27 cellular contexts compared by ENCODE assay signal in the genomic region with DNA sequence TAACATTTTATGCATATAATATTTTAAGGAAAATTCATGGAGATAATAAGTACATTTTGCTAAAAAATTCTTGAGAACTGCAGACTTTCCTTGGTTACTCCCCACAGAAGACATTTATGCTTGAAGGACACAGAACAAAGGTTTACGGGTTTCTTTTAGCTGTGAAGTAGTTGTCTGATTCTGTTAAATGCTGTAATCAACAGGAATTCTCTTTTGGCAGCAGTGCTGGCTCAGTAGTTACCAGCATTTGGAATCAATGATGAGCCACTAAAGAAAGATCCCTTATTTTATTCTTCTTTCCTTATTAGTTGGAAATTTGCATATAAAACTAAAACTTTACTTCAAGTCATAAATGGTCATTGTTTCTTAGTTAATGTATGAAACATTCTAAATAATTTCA.
DNase-seq lines count a peak whose midpoint lies in the region; ATAC-seq, FAIRE-seq and TF ChIP-seq lines count a peak whose summit lies in the region.
"Had no signal": no experiment of that assay in that cellular context is flagged by ENCODE, and none has a peak within 500 bp of the region (broad histone marks: within the 10 kb centered on the region; RNA-seq: fewer than 3 reads in every experiment).

No MANE protein-coding gene starts in this region.

- no peak overlapping the region for H3K27ac ChIP-seq in A549
- H3K27ac ChIP-seq in GM23248, result 0 out of 2 replicates have a peak overlapping the region, but pooled peaks have one; percentile 2
- H3K27ac ChIP-seq: epithelial cell of prostate, thoracic aorta, uterus had no signal

- no peaks in the 10 kb centered on the region for H4K20me1 ChIP-seq in GM23248 (ENCODE audit: insufficient read depth)

- no peaks in the 10 kb centered on the region for H3F3A ChIP-seq in GM23248 (ENCODE audit: insufficient read depth)

- CTCF ChIA-PET in A549 (lab: Yijun Ruan, JAX), result no interaction called here

- no peak for TF ChIP-seq POLR2A in A549 (IDR thresholded peaks at IDR 0.05; ENCODE audit: low read length)

- H3K4me2 ChIP-seq in A549 (peak overlapping the region; percentile 42), GM23248 (ENCODE audit: unreplicated experiment) (no peak overlapping the region)

- H3K9ac ChIP-seq in GM23248, result no peak overlapping the region

- no peaks in the 10 kb centered on the region for H3K79me2 ChIP-seq in GM23248 (ENCODE audit: insufficient read depth)

- no peaks in the 10 kb centered on the region for H3K9me3 ChIP-seq in A549
- H3K9me3 ChIP-seq in GM23248 (ENCODE audit: low read depth), result no peaks in the 10 kb centered on the region
- H3K9me3 ChIP-seq: thoracic aorta, uterus had no signal

- no peak overlapping the region for H3K4me3 Mint-ChIP-seq in natural killer cell treated with Interleukin-12 subunit alpha and Interleukin-12 subunit beta and Interleukin-15 and Interleukin-18, amount 100 ng/mL, for 72 hours
- H3K4me3 Mint-ChIP-seq: activated CD4-positive, alpha-beta T cell treated with anti-CD3 and anti-CD28 coated beads, Interleukin-2, amount 10 ng/mL, durations not matched to agents 7 days and 5 days; activated T-cell treated with anti-CD3 and anti-CD28 coated beads, Interleukin-2, amount 50 U/mL, for 24 hours; naive thymus-derived CD4-positive, alpha-beta T cell had no signal

- TF ChIP-seq EP300 in A549 (IDR thresholded peaks at IDR 0.05), result no peak

- H3K4me3 ChIP-seq in A549 (no peak overlapping the region), GM23248 (no peak overlapping the region), astrocyte of the cerebellum (ENCODE audit: low read depth, low read length) (no peak overlapping the region), fibroblast of pulmonary artery (replicated peaks; ENCODE audit: low read depth, low read length) (no peak overlapping the region)
- H3K4me3 ChIP-seq: thoracic aorta, uterus had no signal

- TF ChIP-seq CTCF in A549 (IDR thresholded peaks at IDR 0.05), result no peak
- no peak for TF ChIP-seq CTCF in astrocyte of the cerebellum (IDR thresholded peaks at IDR 0.05; ENCODE audit: low read depth, low read length, missing control alignments)
- TF ChIP-seq CTCF in fibroblast of pulmonary artery (IDR thresholded peaks at IDR 0.05; ENCODE audit: low read length, missing control alignments), result no peak

- H3K4me1 ChIP-seq in A549 (peaks cover 11% of the 10 kb centered on the region; the same call in 2 of the 3 replicates), GM23248 (ENCODE audit: insufficient read depth) (peaks cover 15% of the 10 kb centered on the region)
- H3K4me1 ChIP-seq: uterus had no signal

- no peaks in the 10 kb centered on the region for H3K4me1 Mint-ChIP-seq in natural killer cell treated with Interleukin-12 subunit alpha and Interleukin-12 subunit beta and Interleukin-15 and Interleukin-18, amount 100 ng/mL, for 72 hours (ENCODE audit: low read depth in 2 of 2)
- H3K4me1 Mint-ChIP-seq: activated CD4-positive, alpha-beta T cell treated with anti-CD3 and anti-CD28 coated beads, Interleukin-2, amount 10 ng/mL, durations not matched to agents 7 days and 5 days; naive thymus-derived CD4-positive, alpha-beta T cell had no signal

- H3K27me3 Mint-ChIP-seq in natural killer cell treated with Interleukin-12 subunit alpha and Interleukin-12 subunit beta and Interleukin-15 and Interleukin-18, amount 100 ng/mL, for 72 hours, result no peaks in the 10 kb centered on the region
- H3K27me3 Mint-ChIP-seq: activated CD4-positive, alpha-beta T cell treated with anti-CD3 and anti-CD28 coated beads, Interleukin-2, amount 10 ng/mL, durations not matched to agents 7 days and 5 days; activated T-cell treated with anti-CD3 and anti-CD28 coated beads, Interleukin-2, amount 50 U/mL, for 24 hours; naive thymus-derived CD4-positive, alpha-beta T cell had no signal

- ATAC-seq in A549, result no peak
- no peak for ATAC-seq in natural killer cell treated with Interleukin-12 subunit alpha and Interleukin-12 subunit beta and Interleukin-15 and Interleukin-18, amount 100 ng/mL, for 72 hours
- no peak for ATAC-seq in GM21576 (IDR thresholded peaks at IDR 0.05; ENCODE audit: unreplicated experiment)
- ATAC-seq: left ventricle myocardium superior; naive thymus-derived CD4-positive, alpha-beta T cell; stimulated activated naive CD8-positive, alpha-beta T cell treated with anti-CD3 and anti-CD28 coated beads, Interleukin-15, Interleukin-2, amounts not matched to agents 100 U/mL and 50 U/mL, for 24 hours had no signal

- H3K9me2 ChIP-seq in GM23248 (ENCODE audit: insufficient read depth), result no peaks in the 10 kb centered on the region

- DNase-seq in A549 (ENCODE audit: low read depth in 1 of 2, low spot score in 1 of 2) (no peak), GM23248 (peak; percentile 65), astrocyte of the cerebellum (ENCODE audit: low read depth) (peak; percentile 53), fibroblast of pulmonary artery (ENCODE audit: low read depth) (peak; percentile 18), NCI-H345 treated with DMSO at 0.1 percent for 48 hours (lab: John Stamatoyannopoulos, UW; ENCODE audit: unreplicated experiment) (no peak)
- no peak for DNase-seq in natural killer cell treated with Interleukin-12 subunit alpha and Interleukin-12 subunit beta and Interleukin-15 and Interleukin-18, amount 100 ng/mL, for 72 hours (ENCODE audit: low spot score)
- no peak for DNase-seq in stimulated activated CD8-positive, alpha-beta memory T cell treated with anti-CD3 and anti-CD28 coated beads, Interleukin-4, amount 100 ng/mL, for 48 hours
- DNase-seq: 8988T; activated CD4-positive, alpha-beta T cell treated with anti-CD3 and anti-CD28 coated beads, Interleukin-2, amount 10 ng/mL, durations not matched to agents 7 days and 5 days; activated gamma-delta T cell treated with Interleukin-2 at 50 U/mL for 16 hours; activated T-cell treated with anti-CD3 and anti-CD28 coated beads, Interleukin-2, amount 50 U/mL, for 24 hours; DMS79; effector CD4-positive, alpha-beta T cell; islet precursor cell; left ventricle myocardium superior; MV-4-11; naive thymus-derived CD4-positive, alpha-beta T cell; NCI-H510A; nucleus accumbens; SHP77; stimulated activated naive CD8-positive, alpha-beta T cell treated with anti-CD3 and anti-CD28 coated beads, Interleukin-15, Interleukin-2, amounts not matched to agents 100 U/mL and 50 U/mL, for 24 hours; T1000; uterus had no signal

- WGBS in A549 (ENCODE audit: missing lambda C conversion rate), result 71% methylated on average over 1 of the region's 1 CpG
- WGBS in GM23248 (ENCODE audit: low coverage in 1 of 2, low lambda C conversion rate in 2 of 2, missing lambda C conversion rate in 2 of 2), 2 experiments, result 7 to 11% methylated on average over 1 of the region's 1 CpG

- no peak for FAIRE-seq in A549 (lab: Jason Lieb, UNC)
- FAIRE-seq: colon had no signal

- no peaks in the 10 kb centered on the region for H3K36me3 Mint-ChIP-seq in natural killer cell treated with Interleukin-12 subunit alpha and Interleukin-12 subunit beta and Interleukin-15 and Interleukin-18, amount 100 ng/mL, for 72 hours
- H3K36me3 Mint-ChIP-seq: naive thymus-derived CD4-positive, alpha-beta T cell had no signal

- no peak for TF ChIP-seq RAD21 in A549 (conservative IDR thresholded peaks at IDR 0.05 in 1 of 2, IDR thresholded peaks at IDR 0.05 in 1 of 2)

- peaks cover 6% of the 10 kb centered on the region for H3K9me3 Mint-ChIP-seq in natural killer cell treated with Interleukin-12 subunit alpha and Interleukin-12 subunit beta and Interleukin-15 and Interleukin-18, amount 100 ng/mL, for 72 hours
- H3K9me3 Mint-ChIP-seq: activated CD4-positive, alpha-beta T cell treated with anti-CD3 and anti-CD28 coated beads, Interleukin-2, amount 10 ng/mL, durations not matched to agents 7 days and 5 days; activated T-cell treated with anti-CD3 and anti-CD28 coated beads, Interleukin-2, amount 50 U/mL, for 24 hours had no signal

- POLR2A ChIA-PET in A549 (lab: Yijun Ruan, JAX), result no interaction called here

- no peak overlapping the region for H3K27ac Mint-ChIP-seq in natural killer cell treated with Interleukin-12 subunit alpha and Interleukin-12 subunit beta and Interleukin-15 and Interleukin-18, amount 100 ng/mL, for 72 hours
- H3K27ac Mint-ChIP-seq: activated CD4-positive, alpha-beta T cell treated with anti-CD3 and anti-CD28 coated beads, Interleukin-2, amount 10 ng/mL, durations not matched to agents 7 days and 5 days; activated T-cell treated with anti-CD3 and anti-CD28 coated beads, Interleukin-2, amount 50 U/mL, for 24 hours; naive thymus-derived CD4-positive, alpha-beta T cell had no signal

- H2AFZ ChIP-seq in GM23248, result no peak overlapping the region

- H3K27me3 ChIP-seq in GM23248 (replicated peaks; ENCODE audit: insufficient read depth), result no peaks in the 10 kb centered on the region
- H3K27me3 ChIP-seq: uterus had no signal

- in situ Hi-C loops in GM23248 (cut with MboI) (no loop called here), astrocyte of the cerebellum (cut with HindIII; ENCODE audit: low sequenced_read_pairs) (no loop called here)

- no peaks in the 10 kb centered on the region for H3K36me3 ChIP-seq in GM23248 (ENCODE audit: low read depth)
- H3K36me3 ChIP-seq: thoracic aorta, uterus had no signal

TF ChIP-seq in A549, 52 proteins besides CTCF, POLR2A, EP300 and RAD21 (continues in another document):
- TF ChIP-seq CBX2 (IDR thresholded peaks at IDR 0.05; ENCODE audit: borderline replicate concordance, low read depth), result no peak
- no peak for TF ChIP-seq HEYL (CRISPR knock-in tag; IDR thresholded peaks at IDR 0.05)
- no peak for TF ChIP-seq ESRRA (IDR thresholded peaks at IDR 0.05; ENCODE audit: borderline replicate concordance, low read length)
- TF ChIP-seq ATOH8 (CRISPR knock-in tag; IDR thresholded peaks at IDR 0.05; ENCODE audit: low read depth), result no peak
- no peak for TF ChIP-seq TFCP2L1 (CRISPR knock-in tag; IDR thresholded peaks at IDR 0.05)
- TF ChIP-seq TP53 (CRISPR knock-in tag; IDR thresholded peaks at IDR 0.05), result no peak
- TF ChIP-seq HDAC2 (IDR thresholded peaks at IDR 0.05), result no peak
- TF ChIP-seq, protein P1, sequence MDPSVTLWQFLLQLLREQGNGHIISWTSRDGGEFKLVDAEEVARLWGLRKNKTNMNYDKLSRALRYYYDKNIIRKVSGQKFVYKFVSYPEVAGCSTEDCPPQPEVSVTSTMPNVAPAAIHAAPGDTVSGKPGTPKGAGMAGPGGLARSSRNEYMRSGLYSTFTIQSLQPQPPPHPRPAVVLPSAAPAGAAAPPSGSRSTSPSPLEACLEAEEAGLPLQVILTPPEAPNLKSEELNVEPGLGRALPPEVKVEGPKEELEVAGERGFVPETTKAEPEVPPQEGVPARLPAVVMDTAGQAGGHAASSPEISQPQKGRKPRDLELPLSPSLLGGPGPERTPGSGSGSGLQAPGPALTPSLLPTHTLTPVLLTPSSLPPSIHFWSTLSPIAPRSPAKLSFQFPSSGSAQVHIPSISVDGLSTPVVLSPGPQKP (IDR thresholded peaks at IDR 0.05; ENCODE audit: low read depth, low read length), result no peak
- no peak for TF ChIP-seq PHF8 (IDR thresholded peaks at IDR 0.05; ENCODE audit: borderline replicate concordance, low read depth)

Comparison
In these comparisons a context has a peak if more than half of its experiments do, and no peak if none do; other contexts are left out.
1. DNase-seq: peak in GM23248 (single experiment), astrocyte of the cerebellum (single experiment) and fibroblast of pulmonary artery (single experiment); none in A549 (0 of 2), natural killer cell treated with Interleukin-12 subunit alpha and Interleukin-12 subunit beta and Interleukin-15 and Interleukin-18, amount 100 ng/mL, for 72 hours (single experiment), NCI-H345 treated with DMSO at 0.1 percent for 48 hours (single experiment) and stimulated activated CD8-positive, alpha-beta memory T cell treated with anti-CD3 and anti-CD28 coated beads, Interleukin-4, amount 100 ng/mL, for 48 hours (single experiment).